ENCODE assay signal across 1 cellular context in the genomic region with DNA sequence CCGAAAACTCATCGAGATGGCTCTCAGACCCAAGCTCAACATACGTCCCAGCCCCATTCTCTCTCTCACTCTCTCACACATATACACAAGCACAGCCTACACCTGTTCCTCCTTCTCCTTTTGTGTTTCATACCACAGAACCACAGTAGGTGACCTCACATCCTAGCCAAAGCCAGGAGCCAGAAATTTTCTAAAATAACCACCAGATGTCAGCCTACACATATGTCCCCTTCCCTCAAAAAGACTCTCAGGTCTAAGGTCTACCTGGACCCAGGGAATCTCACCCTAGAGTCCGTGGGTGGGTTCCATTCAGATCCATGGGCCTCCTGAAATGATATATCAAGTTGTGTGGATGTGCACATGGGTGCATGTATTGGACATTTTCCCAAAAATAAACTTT.
TF ChIP-seq lines count a peak whose summit lies in the region.

No MANE protein-coding gene starts in this region.

TF ChIP-seq in K562, 482 proteins besides CTCF, POLR2A, EP300 and RAD21 (continued from another document):
- TF ChIP-seq, protein P1, sequence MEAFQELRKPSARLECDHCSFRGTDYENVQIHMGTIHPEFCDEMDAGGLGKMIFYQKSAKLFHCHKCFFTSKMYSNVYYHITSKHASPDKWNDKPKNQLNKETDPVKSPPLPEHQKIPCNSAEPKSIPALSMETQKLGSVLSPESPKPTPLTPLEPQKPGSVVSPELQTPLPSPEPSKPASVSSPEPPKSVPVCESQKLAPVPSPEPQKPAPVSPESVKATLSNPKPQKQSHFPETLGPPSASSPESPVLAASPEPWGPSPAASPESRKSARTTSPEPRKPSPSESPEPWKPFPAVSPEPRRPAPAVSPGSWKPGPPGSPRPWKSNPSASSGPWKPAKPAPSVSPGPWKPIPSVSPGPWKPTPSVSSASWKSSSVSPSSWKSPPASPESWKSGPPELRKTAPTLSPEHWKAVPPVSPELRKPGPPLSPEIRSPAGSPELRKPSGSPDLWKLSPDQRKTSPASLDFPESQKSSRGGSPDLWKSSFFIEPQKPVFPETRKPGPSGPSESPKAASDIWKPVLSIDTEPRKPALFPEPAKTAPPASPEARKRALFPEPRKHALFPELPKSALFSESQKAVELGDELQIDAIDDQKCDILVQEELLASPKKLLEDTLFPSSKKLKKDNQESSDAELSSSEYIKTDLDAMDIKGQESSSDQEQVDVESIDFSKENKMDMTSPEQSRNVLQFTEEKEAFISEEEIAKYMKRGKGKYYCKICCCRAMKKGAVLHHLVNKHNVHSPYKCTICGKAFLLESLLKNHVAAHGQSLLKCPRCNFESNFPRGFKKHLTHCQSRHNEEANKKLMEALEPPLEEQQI (IDR thresholded peaks at IDR 0.05): no peak
- TF ChIP-seq STAT5B (CRISPR knock-in tag; IDR thresholded peaks at IDR 0.05) (no peak), SRF (CRISPR knock-in tag; IDR thresholded peaks at IDR 0.05) (no peak), KLF16 (IDR thresholded peaks at IDR 0.05) (no peak), C11orf30 (IDR thresholded peaks at IDR 0.05; ENCODE audit: low read depth) (no peak), ZNF347 (CRISPR knock-in tag; IDR thresholded peaks at IDR 0.05; ENCODE audit: low read depth) (no peak), TFAM (CRISPR knock-in tag; conservative IDR thresholded peaks at IDR 0.05) (no peak), RUNX1 (IDR thresholded peaks at IDR 0.05; ENCODE audit: low read depth) (no peak), EP400 (IDR thresholded peaks at IDR 0.05) (no peak)
- TF ChIP-seq, protein P2, sequence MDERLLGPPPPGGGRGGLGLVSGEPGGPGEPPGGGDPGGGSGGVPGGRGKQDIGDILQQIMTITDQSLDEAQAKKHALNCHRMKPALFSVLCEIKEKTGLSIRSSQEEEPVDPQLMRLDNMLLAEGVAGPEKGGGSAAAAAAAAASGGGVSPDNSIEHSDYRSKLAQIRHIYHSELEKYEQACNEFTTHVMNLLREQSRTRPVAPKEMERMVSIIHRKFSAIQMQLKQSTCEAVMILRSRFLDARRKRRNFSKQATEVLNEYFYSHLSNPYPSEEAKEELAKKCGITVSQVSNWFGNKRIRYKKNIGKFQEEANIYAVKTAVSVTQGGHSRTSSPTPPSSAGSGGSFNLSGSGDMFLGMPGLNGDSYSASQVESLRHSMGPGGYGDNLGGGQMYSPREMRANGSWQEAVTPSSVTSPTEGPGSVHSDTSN (CRISPR knock-in tag; IDR thresholded peaks at IDR 0.05; ENCODE audit: low read depth): no peak
- TF ChIP-seq, protein P2 (tag; conservative IDR thresholded peaks at IDR 0.05; ENCODE audit: low read depth): no peak
- TF ChIP-seq, protein P3, sequence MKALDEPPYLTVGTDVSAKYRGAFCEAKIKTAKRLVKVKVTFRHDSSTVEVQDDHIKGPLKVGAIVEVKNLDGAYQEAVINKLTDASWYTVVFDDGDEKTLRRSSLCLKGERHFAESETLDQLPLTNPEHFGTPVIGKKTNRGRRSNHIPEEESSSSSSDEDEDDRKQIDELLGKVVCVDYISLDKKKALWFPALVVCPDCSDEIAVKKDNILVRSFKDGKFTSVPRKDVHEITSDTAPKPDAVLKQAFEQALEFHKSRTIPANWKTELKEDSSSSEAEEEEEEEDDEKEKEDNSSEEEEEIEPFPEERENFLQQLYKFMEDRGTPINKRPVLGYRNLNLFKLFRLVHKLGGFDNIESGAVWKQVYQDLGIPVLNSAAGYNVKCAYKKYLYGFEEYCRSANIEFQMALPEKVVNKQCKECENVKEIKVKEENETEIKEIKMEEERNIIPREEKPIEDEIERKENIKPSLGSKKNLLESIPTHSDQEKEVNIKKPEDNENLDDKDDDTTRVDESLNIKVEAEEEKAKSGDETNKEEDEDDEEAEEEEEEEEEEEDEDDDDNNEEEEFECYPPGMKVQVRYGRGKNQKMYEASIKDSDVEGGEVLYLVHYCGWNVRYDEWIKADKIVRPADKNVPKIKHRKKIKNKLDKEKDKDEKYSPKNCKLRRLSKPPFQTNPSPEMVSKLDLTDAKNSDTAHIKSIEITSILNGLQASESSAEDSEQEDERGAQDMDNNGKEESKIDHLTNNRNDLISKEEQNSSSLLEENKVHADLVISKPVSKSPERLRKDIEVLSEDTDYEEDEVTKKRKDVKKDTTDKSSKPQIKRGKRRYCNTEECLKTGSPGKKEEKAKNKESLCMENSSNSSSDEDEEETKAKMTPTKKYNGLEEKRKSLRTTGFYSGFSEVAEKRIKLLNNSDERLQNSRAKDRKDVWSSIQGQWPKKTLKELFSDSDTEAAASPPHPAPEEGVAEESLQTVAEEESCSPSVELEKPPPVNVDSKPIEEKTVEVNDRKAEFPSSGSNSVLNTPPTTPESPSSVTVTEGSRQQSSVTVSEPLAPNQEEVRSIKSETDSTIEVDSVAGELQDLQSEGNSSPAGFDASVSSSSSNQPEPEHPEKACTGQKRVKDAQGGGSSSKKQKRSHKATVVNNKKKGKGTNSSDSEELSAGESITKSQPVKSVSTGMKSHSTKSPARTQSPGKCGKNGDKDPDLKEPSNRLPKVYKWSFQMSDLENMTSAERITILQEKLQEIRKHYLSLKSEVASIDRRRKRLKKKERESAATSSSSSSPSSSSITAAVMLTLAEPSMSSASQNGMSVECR (CRISPR knock-in tag; IDR thresholded peaks at IDR 0.05): no peak
- TF ChIP-seq, protein P4, sequence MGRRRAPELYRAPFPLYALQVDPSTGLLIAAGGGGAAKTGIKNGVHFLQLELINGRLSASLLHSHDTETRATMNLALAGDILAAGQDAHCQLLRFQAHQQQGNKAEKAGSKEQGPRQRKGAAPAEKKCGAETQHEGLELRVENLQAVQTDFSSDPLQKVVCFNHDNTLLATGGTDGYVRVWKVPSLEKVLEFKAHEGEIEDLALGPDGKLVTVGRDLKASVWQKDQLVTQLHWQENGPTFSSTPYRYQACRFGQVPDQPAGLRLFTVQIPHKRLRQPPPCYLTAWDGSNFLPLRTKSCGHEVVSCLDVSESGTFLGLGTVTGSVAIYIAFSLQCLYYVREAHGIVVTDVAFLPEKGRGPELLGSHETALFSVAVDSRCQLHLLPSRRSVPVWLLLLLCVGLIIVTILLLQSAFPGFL (CRISPR knock-in tag; IDR thresholded peaks at IDR 0.05): no peak
